In the genomic region with DNA sequence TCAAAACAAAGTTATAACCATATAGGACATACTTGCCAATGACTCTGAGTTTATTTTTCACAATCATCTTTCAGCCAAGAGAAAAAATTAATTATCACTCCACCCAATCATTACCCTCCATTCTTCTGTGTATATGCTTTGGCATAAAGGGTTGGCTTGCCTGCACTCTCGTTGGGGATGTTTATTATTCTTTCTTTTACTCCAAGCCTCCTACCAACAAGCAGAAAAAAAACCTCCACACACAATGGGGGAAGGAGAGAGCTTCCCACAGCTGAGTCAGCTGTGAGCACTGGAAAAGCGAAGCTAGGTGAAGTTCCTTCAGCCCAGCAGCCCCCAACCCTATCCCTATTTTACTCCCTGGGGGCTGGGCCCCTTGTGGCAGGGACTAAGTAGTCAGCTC, we compare ENCODE assay signal across 16 cellular contexts. TPM values are rescaled to one million over a fixed set of nuclear protein-coding genes. Genes with fewer than 3 reads are reported as not detected.
DNase-seq lines count a peak whose midpoint lies in the region; TF ChIP-seq lines count a peak whose summit lies in the region.
"Had no signal": no experiment of that assay in that cellular context is flagged by ENCODE, and none has a peak within 500 bp of the region (broad histone marks: within the 10 kb centered on the region; RNA-seq: fewer than 3 reads in every experiment).

No MANE protein-coding gene starts in this region.

- no peak for DNase-seq in LNCaP clone FGC (ENCODE audit: low read depth)
- no peak for DNase-seq in dorsolateral prefrontal cortex
- DNase-seq in GM19238 (ENCODE audit: insufficient read length, low spot score), result no peak
- no peak for DNase-seq in ACHN
- DNase-seq in T-helper 9 cell, result no peak
- no peak for DNase-seq in adrenal gland
- DNase-seq: activated CD4-positive, alpha-beta T cell treated with anti-CD3 and anti-CD28 coated beads, Interleukin-2, amount 10 ng/mL, durations not matched to agents 24 days and 14 days; activated CD8-positive, alpha-beta memory T cell treated with anti-CD3 and anti-CD28 coated beads, Interleukin-2, amount 50 U/mL, for 4 hours; anterior cingulate cortex; colonic mucosa; NCI-H1048; NCI-H774; stimulated activated naive CD8-positive, alpha-beta T cell treated with anti-CD3 and anti-CD28 coated beads, Interleukin-15, Interleukin-2, amounts not matched to agents 100 U/mL and 50 U/mL, for 24 hours had no signal

- H3K4me3 ChIP-seq in BLaER1 (no peak overlapping the region), LNCaP clone FGC (ENCODE audit: low read depth, low read length) (peak overlapping the region; percentile 65), dorsolateral prefrontal cortex (peak overlapping the region in 53 of 59 donors; percentile 10 to 81 (median 68)), neural cell (ENCODE audit: low read length) (peak overlapping the region; percentile 79), adrenal gland (no peak overlapping the region)

- TF ChIP-seq POLR2A in adrenal gland (IDR thresholded peaks at IDR 0.05), result no peak

- H3K9me2 ChIP-seq in neural cell (ENCODE audit: insufficient read depth, low read length), result no peaks in the 10 kb centered on the region

- H3K9ac ChIP-seq in BLaER1 (no peak overlapping the region), neural cell (ENCODE audit: low read length) (no peak overlapping the region)

- H3K9me3 ChIP-seq in BLaER1, result no peaks in the 10 kb centered on the region
- no peaks in the 10 kb centered on the region for H3K9me3 ChIP-seq in neural cell (ENCODE audit: low read length)
- H3K9me3 ChIP-seq in adrenal gland (replicated peaks in 1 of 3), result no peaks in the 10 kb centered on the region
- H3K9me3 ChIP-seq: colonic mucosa had no signal

- no peaks in the 10 kb centered on the region for H3K79me2 ChIP-seq in neural cell (replicated peaks; ENCODE audit: insufficient read depth, low read length)

- H3K36me3 ChIP-seq in BLaER1, result no peaks in the 10 kb centered on the region
- H3K36me3 ChIP-seq in neural cell (ENCODE audit: insufficient read depth, low read length), result no peaks in the 10 kb centered on the region
- no peaks in the 10 kb centered on the region for H3K36me3 ChIP-seq in adrenal gland (replicated peaks in 1 of 2)
- H3K36me3 ChIP-seq: colonic mucosa had no signal

- no peaks in the 10 kb centered on the region for H3F3A ChIP-seq in neural cell (ENCODE audit: insufficient read depth, low read length, poor library complexity, severe bottlenecking)

- TF ChIP-seq EP300 in neural cell (conservative IDR thresholded peaks at IDR 0.05; ENCODE audit: poor library complexity, severe bottlenecking), result no peak

- no peaks in the 10 kb centered on the region for H4K20me1 ChIP-seq in BLaER1
- H4K20me1 ChIP-seq in neural cell (ENCODE audit: insufficient read depth), result no peaks in the 10 kb centered on the region

- intact Hi-C loops in dorsolateral prefrontal cortex (cut with DNase I) (loop anchor here (10.0 kb wide), 2 partner anchors 177 to 237 kb away; no protein-coding TSS in a partner anchor), adrenal gland (cut with DNase I) (no loop called here)

- H2AFZ ChIP-seq in neural cell (ENCODE audit: low read depth, low read length), result no peak overlapping the region

- in situ Hi-C loops in ACHN (cut with HindIII; ENCODE audit: low pct_ligation_motif_present, low pct_unique_long_range_greater_than_20kb, low sequenced_read_pairs), result no loop called here

- TF ChIP-seq CTCF in LNCaP clone FGC (IDR thresholded peaks at IDR 0.05; ENCODE audit: control insufficient read depth, extremely low read depth, insufficient read depth) (no peak), dorsolateral prefrontal cortex (IDR thresholded peaks at IDR 0.05 in 54 of 56, conservative IDR thresholded peaks at IDR 0.05 in 2 of 56; ENCODE audit: low read depth in 1 of 56, partially characterized antibody in 56 of 56) (no peak), neural cell (IDR thresholded peaks at IDR 0.05; ENCODE audit: poor library complexity, severe bottlenecking) (no peak), adrenal gland (IDR thresholded peaks at IDR 0.05) (no peak)

- TF ChIP-seq RAD21 in neural cell (conservative IDR thresholded peaks at IDR 0.05), result no peak

- WGBS in adrenal gland, 4 donors, result 42 to 81% (median 63%) methylated on average over 2 of the region's 2 CpGs

- H3K4me1 ChIP-seq in BLaER1 (0 out of 2 replicates have a peak, but pooled peaks cover 8% of the 10 kb centered on the region), adrenal gland (replicated peaks in 1 of 2) (no peaks in the 10 kb centered on the region)
- H3K4me1 ChIP-seq: colonic mucosa had no signal

- H3K4me2 ChIP-seq in BLaER1 (peak overlapping the region; percentile 84; the same call in 1 of the 2 replicates), neural cell (ENCODE audit: low read length) (no peak overlapping the region)

- H3K27ac ChIP-seq in BLaER1 (no peak overlapping the region), dorsolateral prefrontal cortex (no peak overlapping the region), neural cell (ENCODE audit: low read length) (no peak overlapping the region), adrenal gland (no peak overlapping the region)
- H3K27ac ChIP-seq: epithelial cell of prostate had no signal

- H3K27me3 ChIP-seq in BLaER1, result peaks cover 50% of the 10 kb centered on the region
- peaks cover 0 to 77% (median 17%) of the 10 kb centered on the region in 45 donors for H3K27me3 ChIP-seq in dorsolateral prefrontal cortex
- H3K27me3 ChIP-seq in neural cell (ENCODE audit: insufficient read depth, low read depth, low read length), result no peaks in the 10 kb centered on the region
- no peaks in the 10 kb centered on the region for H3K27me3 ChIP-seq in adrenal gland
- H3K27me3 ChIP-seq: colonic mucosa had no signal

TF ChIP-seq in neural cell, 6 proteins besides CTCF, POLR2A, EP300 and RAD21:
- TF ChIP-seq POLR2AphosphoS5 (IDR thresholded peaks at IDR 0.05) (no peak), SMC3 (conservative IDR thresholded peaks at IDR 0.05; ENCODE audit: poor library complexity) (no peak), TAF1 (IDR thresholded peaks at IDR 0.05; ENCODE audit: low read depth) (no peak), EZH2 (IDR thresholded peaks at IDR 0.05; ENCODE audit: borderline replicate concordance, insufficient read depth, low read length, poor library complexity, severe bottlenecking) (no peak), MXI1 (conservative IDR thresholded peaks at IDR 0.05; ENCODE audit: poor library complexity, severe bottlenecking) (no peak)
- TF ChIP-seq, protein P1, sequence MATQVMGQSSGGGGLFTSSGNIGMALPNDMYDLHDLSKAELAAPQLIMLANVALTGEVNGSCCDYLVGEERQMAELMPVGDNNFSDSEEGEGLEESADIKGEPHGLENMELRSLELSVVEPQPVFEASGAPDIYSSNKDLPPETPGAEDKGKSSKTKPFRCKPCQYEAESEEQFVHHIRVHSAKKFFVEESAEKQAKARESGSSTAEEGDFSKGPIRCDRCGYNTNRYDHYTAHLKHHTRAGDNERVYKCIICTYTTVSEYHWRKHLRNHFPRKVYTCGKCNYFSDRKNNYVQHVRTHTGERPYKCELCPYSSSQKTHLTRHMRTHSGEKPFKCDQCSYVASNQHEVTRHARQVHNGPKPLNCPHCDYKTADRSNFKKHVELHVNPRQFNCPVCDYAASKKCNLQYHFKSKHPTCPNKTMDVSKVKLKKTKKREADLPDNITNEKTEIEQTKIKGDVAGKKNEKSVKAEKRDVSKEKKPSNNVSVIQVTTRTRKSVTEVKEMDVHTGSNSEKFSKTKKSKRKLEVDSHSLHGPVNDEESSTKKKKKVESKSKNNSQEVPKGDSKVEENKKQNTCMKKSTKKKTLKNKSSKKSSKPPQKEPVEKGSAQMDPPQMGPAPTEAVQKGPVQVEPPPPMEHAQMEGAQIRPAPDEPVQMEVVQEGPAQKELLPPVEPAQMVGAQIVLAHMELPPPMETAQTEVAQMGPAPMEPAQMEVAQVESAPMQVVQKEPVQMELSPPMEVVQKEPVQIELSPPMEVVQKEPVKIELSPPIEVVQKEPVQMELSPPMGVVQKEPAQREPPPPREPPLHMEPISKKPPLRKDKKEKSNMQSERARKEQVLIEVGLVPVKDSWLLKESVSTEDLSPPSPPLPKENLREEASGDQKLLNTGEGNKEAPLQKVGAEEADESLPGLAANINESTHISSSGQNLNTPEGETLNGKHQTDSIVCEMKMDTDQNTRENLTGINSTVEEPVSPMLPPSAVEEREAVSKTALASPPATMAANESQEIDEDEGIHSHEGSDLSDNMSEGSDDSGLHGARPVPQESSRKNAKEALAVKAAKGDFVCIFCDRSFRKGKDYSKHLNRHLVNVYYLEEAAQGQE (IDR thresholded peaks at IDR 0.05; ENCODE audit: borderline replicate concordance), result no peak

RNA-seq across cellular contexts. Expression of a gene that starts 1.5 kb away (rescaled TPM):
- total RNA-seq in dorsolateral prefrontal cortex (10 to 100 TPM; 19.7 to 56.9 (median 31.7) TPM), adrenal gland (1 to 10 TPM; 4.9 to 9.1 (median 6.1) TPM)
- polyA plus RNA-seq in neural cell (7.3 and 7.6 TPM in 2 replicates), adrenal gland (1 to 10 TPM; 1.2 to 3.0 (median 1.4) TPM)
- 27.0 and 42.3 TPM in 2 replicates for polyA minus RNA-seq in neural cell

Comparison
In these comparisons a context has a peak if more than half of its experiments do, and no peak if none do; other contexts are left out.
1. H3K4me3 ChIP-seq: peak in LNCaP clone FGC (single experiment), dorsolateral prefrontal cortex (53 of 59) and neural cell (single experiment); none in BLaER1 (single experiment) and adrenal gland (0 of 4).
2. intact Hi-C loops: an anchor here in dorsolateral prefrontal cortex (10.0 kb wide); none called in adrenal gland.